ENCODE assay signal across 1 cellular context in genomic region chr13:27961227-27962085, GRCh38.
A peak's percentile ranks its signal among the peaks of the same experiment; 100 is the strongest.
TF ChIP-seq lines count a peak whose summit lies in the region.

No MANE protein-coding gene starts in this region.

TF ChIP-seq in H1, 55 proteins besides CTCF, POLR2A, EP300 and RAD21:
- TF ChIP-seq CHD2 (IDR thresholded peaks at IDR 0.05; ENCODE audit: low read length) = no peak
- TF ChIP-seq JUND (IDR thresholded peaks at IDR 0.05; ENCODE audit: low read length) = no peak
- TF ChIP-seq TAF1 (IDR thresholded peaks at IDR 0.05; ENCODE audit: low read depth, low read length) = no peak
- TF ChIP-seq BCL11A (IDR thresholded peaks at IDR 0.05; ENCODE audit: low read depth in 2 of 2, low read length in 2 of 2) = no peak
- TF ChIP-seq GABPA (IDR thresholded peaks at IDR 0.05; ENCODE audit: borderline replicate concordance, insufficient read depth, low read length) = no peak
- TF ChIP-seq TAF7 (optimal IDR thresholded peaks at IDR 0.05; ENCODE audit: borderline replicate concordance, low read depth, low read length) = no peak
- peak; percentile 61 for TF ChIP-seq YY1 (IDR thresholded peaks at IDR 0.05; ENCODE audit: low read depth, low read length)
- TF ChIP-seq CEBPB (IDR thresholded peaks at IDR 0.05; ENCODE audit: low read depth, low read length) = no peak
- TF ChIP-seq SIRT6 (IDR thresholded peaks at IDR 0.05; ENCODE audit: low read length) = no peak
- TF ChIP-seq MAFK (IDR thresholded peaks at IDR 0.05; ENCODE audit: low read depth, low read length) = no peak
- no peak for TF ChIP-seq TBP (IDR thresholded peaks at IDR 0.05; ENCODE audit: low read depth, low read length)
- TF ChIP-seq SUZ12 (IDR thresholded peaks at IDR 0.05; ENCODE audit: low read length) = peak; percentile 74
- TF ChIP-seq, protein P1, sequence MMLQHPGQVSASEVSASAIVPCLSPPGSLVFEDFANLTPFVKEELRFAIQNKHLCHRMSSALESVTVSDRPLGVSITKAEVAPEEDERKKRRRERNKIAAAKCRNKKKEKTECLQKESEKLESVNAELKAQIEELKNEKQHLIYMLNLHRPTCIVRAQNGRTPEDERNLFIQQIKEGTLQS (IDR thresholded peaks at IDR 0.05; ENCODE audit: insufficient read depth, low read depth, low read length) = no peak
- no peak for TF ChIP-seq KDM5A (IDR thresholded peaks at IDR 0.05; ENCODE audit: low read length)
- TF ChIP-seq JUN (IDR thresholded peaks at IDR 0.05; ENCODE audit: low read depth, low read length) = no peak
- peak; percentile 92 for TF ChIP-seq TEAD4 (IDR thresholded peaks at IDR 0.05; ENCODE audit: low read depth, low read length)
- TF ChIP-seq NANOG (IDR thresholded peaks at IDR 0.05; ENCODE audit: insufficient read depth, low read depth, low read length, poor library complexity, severe bottlenecking) = peak; percentile 77
- no peak for TF ChIP-seq BACH1 (IDR thresholded peaks at IDR 0.05; ENCODE audit: low read length)
- TF ChIP-seq, protein P2, sequence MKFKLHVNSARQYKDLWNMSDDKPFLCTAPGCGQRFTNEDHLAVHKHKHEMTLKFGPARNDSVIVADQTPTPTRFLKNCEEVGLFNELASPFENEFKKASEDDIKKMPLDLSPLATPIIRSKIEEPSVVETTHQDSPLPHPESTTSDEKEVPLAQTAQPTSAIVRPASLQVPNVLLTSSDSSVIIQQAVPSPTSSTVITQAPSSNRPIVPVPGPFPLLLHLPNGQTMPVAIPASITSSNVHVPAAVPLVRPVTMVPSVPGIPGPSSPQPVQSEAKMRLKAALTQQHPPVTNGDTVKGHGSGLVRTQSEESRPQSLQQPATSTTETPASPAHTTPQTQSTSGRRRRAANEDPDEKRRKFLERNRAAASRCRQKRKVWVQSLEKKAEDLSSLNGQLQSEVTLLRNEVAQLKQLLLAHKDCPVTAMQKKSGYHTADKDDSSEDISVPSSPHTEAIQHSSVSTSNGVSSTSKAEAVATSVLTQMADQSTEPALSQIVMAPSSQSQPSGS (IDR thresholded peaks at IDR 0.05; ENCODE audit: low read length) = no peak
- TF ChIP-seq SRF (IDR thresholded peaks at IDR 0.05; ENCODE audit: low read depth, low read length) = no peak
- no peak for TF ChIP-seq KDM4A (IDR thresholded peaks at IDR 0.05; ENCODE audit: low read depth, low read length, severe bottlenecking)
- TF ChIP-seq RFX5 (IDR thresholded peaks at IDR 0.05; ENCODE audit: borderline replicate concordance, low read depth, low read length) = no peak
- TF ChIP-seq NRF1 (IDR thresholded peaks at IDR 0.05; ENCODE audit: low read depth, low read length) = no peak
- TF ChIP-seq RNF2 (IDR thresholded peaks at IDR 0.05; ENCODE audit: borderline replicate concordance, low read depth, low read length, missing control alignments, poor library complexity, severe bottlenecking) = peak; percentile 81
- TF ChIP-seq HDAC6 (IDR thresholded peaks at IDR 0.05; ENCODE audit: low read depth, low read length) = no peak
- TF ChIP-seq TCF12 (IDR thresholded peaks at IDR 0.05; ENCODE audit: low read depth, low read length) = peak; percentile 97
- no peak for TF ChIP-seq RXRA (IDR thresholded peaks at IDR 0.05; ENCODE audit: insufficient read depth, low read depth, low read length)
- TF ChIP-seq PHF8 (conservative IDR thresholded peaks at IDR 0.05; ENCODE audit: low read depth, low read length) = no peak
- TF ChIP-seq SIX5 (IDR thresholded peaks at IDR 0.05; ENCODE audit: low read depth, low read length) = no peak
- no peak for TF ChIP-seq CHD7 (IDR thresholded peaks at IDR 0.05; ENCODE audit: insufficient replicate concordance, low read length)
- TF ChIP-seq GTF2F1 (IDR thresholded peaks at IDR 0.05; ENCODE audit: borderline replicate concordance, low read depth, low read length) = no peak
- no peak for TF ChIP-seq CREB1 (IDR thresholded peaks at IDR 0.05)
- no peak for TF ChIP-seq SP2 (IDR thresholded peaks at IDR 0.05; ENCODE audit: low read length)
- TF ChIP-seq BRCA1 (IDR thresholded peaks at IDR 0.05; ENCODE audit: low read depth, low read length) = no peak
- TF ChIP-seq ZNF274 (IDR thresholded peaks at IDR 0.05; ENCODE audit: borderline replicate concordance, extremely low read depth, low read length) = no peak
- peak; percentile 16; the same call in 1 of the 2 replicates for TF ChIP-seq MAX (IDR thresholded peaks at IDR 0.05)
- no peak for TF ChIP-seq CBX5 (IDR thresholded peaks at IDR 0.05; ENCODE audit: low read depth, low read length)
- no peak for TF ChIP-seq E2F6 (IDR thresholded peaks at IDR 0.05)
- no peak for TF ChIP-seq CBX8 (IDR thresholded peaks at IDR 0.05; ENCODE audit: borderline replicate concordance, low read depth, low read length)
- TF ChIP-seq SP1 (IDR thresholded peaks at IDR 0.05; ENCODE audit: low read depth, low read length) = peak; percentile 88
- TF ChIP-seq ASH2L (IDR thresholded peaks at IDR 0.05; ENCODE audit: low read length) = peak; percentile 41
- peak; percentile 67 for TF ChIP-seq EZH2 (IDR thresholded peaks at IDR 0.05; ENCODE audit: low read depth, low read length, severe bottlenecking)
- peak; percentile 97 for TF ChIP-seq CTBP2 (IDR thresholded peaks at IDR 0.05; ENCODE audit: borderline replicate concordance, insufficient read depth, insufficient read length, low read length)
- TF ChIP-seq POU5F1 (IDR thresholded peaks at IDR 0.05; ENCODE audit: low read depth, low read length) = peak; percentile 65; the same call in 1 of the 2 replicates
- no peak for TF ChIP-seq RBBP5 (IDR thresholded peaks at IDR 0.05; ENCODE audit: borderline replicate concordance, low read depth, low read length)
- TF ChIP-seq CHD1 (IDR thresholded peaks at IDR 0.05; ENCODE audit: low read depth, low read length) = no peak
- peak; percentile 32; the same call in 1 of the 2 replicates for TF ChIP-seq EGR1 (IDR thresholded peaks at IDR 0.05; ENCODE audit: borderline replicate concordance, low read depth, low read length)
- TF ChIP-seq SAP30 (IDR thresholded peaks at IDR 0.05; ENCODE audit: insufficient read depth, insufficient replicate concordance, low read length) = no peak
- TF ChIP-seq KDM1A (IDR thresholded peaks at IDR 0.05; ENCODE audit: borderline replicate concordance, low read length) = no peak
- TF ChIP-seq POLR2AphosphoS5 (IDR thresholded peaks at IDR 0.05; ENCODE audit: low read depth, low read length) = no peak
- TF ChIP-seq FOSL1 (IDR thresholded peaks at IDR 0.05; ENCODE audit: insufficient read depth, low read depth, low read length) = no peak
- TF ChIP-seq HDAC2 (IDR thresholded peaks at IDR 0.05; ENCODE audit: borderline replicate concordance in 1 of 2, low read depth in 2 of 2, low read length in 2 of 2) = peak in 1 of 2 experiments; percentile 69; a peak in 1 of 4 replicates
- TF ChIP-seq SP4 (IDR thresholded peaks at IDR 0.05; ENCODE audit: low read length) = no peak
- TF ChIP-seq, protein P3, sequence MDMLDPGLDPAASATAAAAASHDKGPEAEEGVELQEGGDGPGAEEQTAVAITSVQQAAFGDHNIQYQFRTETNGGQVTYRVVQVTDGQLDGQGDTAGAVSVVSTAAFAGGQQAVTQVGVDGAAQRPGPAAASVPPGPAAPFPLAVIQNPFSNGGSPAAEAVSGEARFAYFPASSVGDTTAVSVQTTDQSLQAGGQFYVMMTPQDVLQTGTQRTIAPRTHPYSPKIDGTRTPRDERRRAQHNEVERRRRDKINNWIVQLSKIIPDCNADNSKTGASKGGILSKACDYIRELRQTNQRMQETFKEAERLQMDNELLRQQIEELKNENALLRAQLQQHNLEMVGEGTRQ (IDR thresholded peaks at IDR 0.05; ENCODE audit: low read length) = no peak
- TF ChIP-seq SIN3A (conservative IDR thresholded peaks at IDR 0.05 in 1 of 2, IDR thresholded peaks at IDR 0.05 in 1 of 2; ENCODE audit: low read depth in 1 of 2, low read length in 2 of 2) = 0 out of 4 replicates have a peak, but pooled peaks of 1 of the 2 experiments have one; percentile 21
TF ChIP-seq in H1: peak in this region for 15.
